Comparison of ENCODE assay signal across 1 cellular context in the genomic region with DNA sequence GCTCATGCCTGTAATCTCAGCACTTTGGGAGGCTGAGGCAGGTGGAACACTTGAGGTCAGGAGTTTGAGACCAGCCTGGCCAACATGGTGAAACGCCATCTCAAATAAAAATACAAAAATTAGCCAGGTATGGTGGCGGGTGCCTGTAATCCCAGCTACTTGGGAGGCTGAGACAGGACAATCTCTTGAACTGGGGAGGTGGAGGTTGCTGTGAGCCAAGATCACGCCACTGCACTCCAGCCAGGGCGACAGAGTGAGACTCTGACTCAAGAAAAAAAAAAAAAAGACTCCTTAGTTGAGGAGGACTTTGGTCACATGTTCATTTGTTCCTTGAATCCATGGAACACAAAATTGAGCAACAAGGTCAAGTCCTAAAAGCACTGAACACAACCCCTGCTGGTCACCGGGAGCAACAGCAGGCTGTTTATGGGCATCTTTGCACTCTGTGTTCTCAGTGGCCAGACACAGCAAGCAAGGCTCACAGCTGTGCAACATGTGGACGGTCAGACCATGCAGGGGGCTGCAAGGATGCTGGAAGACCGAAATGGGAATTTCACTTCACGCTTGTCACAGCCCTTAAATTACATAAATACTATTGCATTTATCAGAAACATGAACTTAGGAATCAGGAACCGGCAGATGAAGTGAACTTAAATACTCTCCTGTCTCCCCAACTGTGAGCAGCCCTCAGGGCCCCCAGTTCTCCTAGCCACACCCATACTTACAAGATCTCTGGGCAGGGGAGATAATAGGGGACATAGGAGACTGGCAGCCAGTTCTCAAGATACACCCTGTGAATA.
TF ChIP-seq lines count a peak whose summit lies in the region.

No MANE protein-coding gene starts in this region.

TF ChIP-seq in K562, 482 proteins besides CTCF, POLR2A, EP300 and RAD21 (continued from another document and continues in another):
- TF ChIP-seq, protein P1, sequence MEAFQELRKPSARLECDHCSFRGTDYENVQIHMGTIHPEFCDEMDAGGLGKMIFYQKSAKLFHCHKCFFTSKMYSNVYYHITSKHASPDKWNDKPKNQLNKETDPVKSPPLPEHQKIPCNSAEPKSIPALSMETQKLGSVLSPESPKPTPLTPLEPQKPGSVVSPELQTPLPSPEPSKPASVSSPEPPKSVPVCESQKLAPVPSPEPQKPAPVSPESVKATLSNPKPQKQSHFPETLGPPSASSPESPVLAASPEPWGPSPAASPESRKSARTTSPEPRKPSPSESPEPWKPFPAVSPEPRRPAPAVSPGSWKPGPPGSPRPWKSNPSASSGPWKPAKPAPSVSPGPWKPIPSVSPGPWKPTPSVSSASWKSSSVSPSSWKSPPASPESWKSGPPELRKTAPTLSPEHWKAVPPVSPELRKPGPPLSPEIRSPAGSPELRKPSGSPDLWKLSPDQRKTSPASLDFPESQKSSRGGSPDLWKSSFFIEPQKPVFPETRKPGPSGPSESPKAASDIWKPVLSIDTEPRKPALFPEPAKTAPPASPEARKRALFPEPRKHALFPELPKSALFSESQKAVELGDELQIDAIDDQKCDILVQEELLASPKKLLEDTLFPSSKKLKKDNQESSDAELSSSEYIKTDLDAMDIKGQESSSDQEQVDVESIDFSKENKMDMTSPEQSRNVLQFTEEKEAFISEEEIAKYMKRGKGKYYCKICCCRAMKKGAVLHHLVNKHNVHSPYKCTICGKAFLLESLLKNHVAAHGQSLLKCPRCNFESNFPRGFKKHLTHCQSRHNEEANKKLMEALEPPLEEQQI (IDR thresholded peaks at IDR 0.05): no peak
- peak; percentile 16; the same call in 1 of the 2 replicates for TF ChIP-seq NCOR1 (IDR thresholded peaks at IDR 0.05)
- no peak for TF ChIP-seq NFIC (IDR thresholded peaks at IDR 0.05)
- 0 out of 2 replicates have a peak, but pooled peaks have one; percentile 32 for TF ChIP-seq LCOR (CRISPR knock-in tag; IDR thresholded peaks at IDR 0.05)
- TF ChIP-seq ZNF232 (CRISPR knock-in tag; IDR thresholded peaks at IDR 0.05): no peak
- TF ChIP-seq ZFP36 (IDR thresholded peaks at IDR 0.05; ENCODE audit: low read depth, low read length, partially characterized antibody): no peak
- TF ChIP-seq TAF1 (IDR thresholded peaks at IDR 0.05; ENCODE audit: control insufficient read depth, extremely low read depth, insufficient read depth, low read length, severe bottlenecking): no peak
- no peak for TF ChIP-seq CREM (IDR thresholded peaks at IDR 0.05; ENCODE audit: low read depth)
- TF ChIP-seq PTBP1 (IDR thresholded peaks at IDR 0.05; ENCODE audit: low read depth, low read length): no peak
- no peak for TF ChIP-seq ZNF121 (CRISPR knock-in tag; conservative IDR thresholded peaks at IDR 0.05)
- TF ChIP-seq ZNF3 (CRISPR knock-in tag; IDR thresholded peaks at IDR 0.05): no peak
- peak; percentile 26; the same call in 1 of the 2 replicates for TF ChIP-seq RB1 (IDR thresholded peaks at IDR 0.05; ENCODE audit: low read depth)
- TF ChIP-seq, protein P2, sequence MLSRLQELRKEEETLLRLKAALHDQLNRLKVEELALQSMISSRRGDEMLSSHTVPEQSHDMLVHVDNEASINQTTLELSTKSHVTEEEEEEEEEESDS (CRISPR knock-in tag; IDR thresholded peaks at IDR 0.05): no peak
- no peak for TF ChIP-seq TSC22D4 (tag; IDR thresholded peaks at IDR 0.05)
- no peak for TF ChIP-seq NR3C1 (CRISPR knock-in tag; IDR thresholded peaks at IDR 0.05)
- TF ChIP-seq FOXM1 (IDR thresholded peaks at IDR 0.05; ENCODE audit: low read depth): no peak
- no peak for TF ChIP-seq FOXM1 (CRISPR knock-in tag; IDR thresholded peaks at IDR 0.05; ENCODE audit: low read depth)
- TF ChIP-seq, protein P3, sequence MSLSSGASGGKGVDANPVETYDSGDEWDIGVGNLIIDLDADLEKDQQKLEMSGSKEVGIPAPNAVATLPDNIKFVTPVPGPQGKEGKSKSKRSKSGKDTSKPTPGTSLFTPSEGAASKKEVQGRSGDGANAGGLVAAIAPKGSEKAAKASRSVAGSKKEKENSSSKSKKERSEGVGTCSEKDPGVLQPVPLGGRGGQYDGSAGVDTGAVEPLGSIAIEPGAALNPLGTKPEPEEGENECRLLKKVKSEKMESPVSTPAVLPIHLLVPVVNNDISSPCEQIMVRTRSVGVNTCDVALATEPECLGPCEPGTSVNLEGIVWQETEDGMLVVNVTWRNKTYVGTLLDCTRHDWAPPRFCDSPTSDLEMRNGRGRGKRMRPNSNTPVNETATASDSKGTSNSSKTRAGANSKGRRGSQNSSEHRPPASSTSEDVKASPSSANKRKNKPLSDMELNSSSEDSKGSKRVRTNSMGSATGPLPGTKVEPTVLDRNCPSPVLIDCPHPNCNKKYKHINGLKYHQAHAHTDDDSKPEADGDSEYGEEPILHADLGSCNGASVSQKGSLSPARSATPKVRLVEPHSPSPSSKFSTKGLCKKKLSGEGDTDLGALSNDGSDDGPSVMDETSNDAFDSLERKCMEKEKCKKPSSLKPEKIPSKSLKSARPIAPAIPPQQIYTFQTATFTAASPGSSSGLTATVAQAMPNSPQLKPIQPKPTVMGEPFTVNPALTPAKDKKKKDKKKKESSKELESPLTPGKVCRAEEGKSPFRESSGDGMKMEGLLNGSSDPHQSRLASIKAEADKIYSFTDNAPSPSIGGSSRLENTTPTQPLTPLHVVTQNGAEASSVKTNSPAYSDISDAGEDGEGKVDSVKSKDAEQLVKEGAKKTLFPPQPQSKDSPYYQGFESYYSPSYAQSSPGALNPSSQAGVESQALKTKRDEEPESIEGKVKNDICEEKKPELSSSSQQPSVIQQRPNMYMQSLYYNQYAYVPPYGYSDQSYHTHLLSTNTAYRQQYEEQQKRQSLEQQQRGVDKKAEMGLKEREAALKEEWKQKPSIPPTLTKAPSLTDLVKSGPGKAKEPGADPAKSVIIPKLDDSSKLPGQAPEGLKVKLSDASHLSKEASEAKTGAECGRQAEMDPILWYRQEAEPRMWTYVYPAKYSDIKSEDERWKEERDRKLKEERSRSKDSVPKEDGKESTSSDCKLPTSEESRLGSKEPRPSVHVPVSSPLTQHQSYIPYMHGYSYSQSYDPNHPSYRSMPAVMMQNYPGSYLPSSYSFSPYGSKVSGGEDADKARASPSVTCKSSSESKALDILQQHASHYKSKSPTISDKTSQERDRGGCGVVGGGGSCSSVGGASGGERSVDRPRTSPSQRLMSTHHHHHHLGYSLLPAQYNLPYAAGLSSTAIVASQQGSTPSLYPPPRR (CRISPR knock-in tag; IDR thresholded peaks at IDR 0.05; ENCODE audit: borderline replicate concordance): no peak
- TF ChIP-seq PHB (CRISPR knock-in tag; IDR thresholded peaks at IDR 0.05): no peak
- peak; percentile 94 to 96 for TF ChIP-seq FOXK2 (conservative IDR thresholded peaks at IDR 0.05 in 1 of 2, IDR thresholded peaks at IDR 0.05 in 1 of 2; ENCODE audit: low read depth in 2 of 2)
- TF ChIP-seq HDAC2 (IDR thresholded peaks at IDR 0.05): 0 out of 2 replicates have a peak, but pooled peaks have one; percentile 29
- TF ChIP-seq, protein P4, sequence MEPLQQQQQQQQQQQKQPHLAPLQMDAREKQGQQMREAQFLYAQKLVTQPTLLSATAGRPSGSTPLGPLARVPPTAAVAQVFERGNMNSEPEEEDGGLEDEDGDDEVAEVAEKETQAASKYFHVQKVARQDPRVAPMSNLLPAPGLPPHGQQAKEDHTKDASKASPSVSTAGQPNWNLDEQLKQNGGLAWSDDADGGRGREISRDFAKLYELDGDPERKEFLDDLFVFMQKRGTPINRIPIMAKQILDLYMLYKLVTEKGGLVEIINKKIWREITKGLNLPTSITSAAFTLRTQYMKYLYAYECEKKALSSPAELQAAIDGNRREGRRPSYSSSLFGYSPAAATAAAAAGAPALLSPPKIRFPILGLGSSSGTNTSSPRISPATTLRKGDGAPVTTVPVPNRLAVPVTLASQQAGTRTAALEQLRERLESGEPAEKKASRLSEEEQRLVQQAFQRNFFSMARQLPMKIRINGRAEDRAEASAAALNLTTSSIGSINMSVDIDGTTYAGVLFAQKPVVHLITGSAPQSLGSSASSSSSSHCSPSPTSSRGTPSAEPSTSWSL (CRISPR knock-in tag; IDR thresholded peaks at IDR 0.05; ENCODE audit: borderline replicate concordance): no peak
- peak; percentile 19; the same call in 1 of the 2 replicates for TF ChIP-seq HDGF (IDR thresholded peaks at IDR 0.05)
- peak; percentile 13; the same call in 1 of the 2 replicates for TF ChIP-seq NR2C1 (IDR thresholded peaks at IDR 0.05)
- TF ChIP-seq NR2C1 (tag; IDR thresholded peaks at IDR 0.05): no peak
- no peak for TF ChIP-seq ZNF12 (CRISPR knock-in tag; IDR thresholded peaks at IDR 0.05)
- TF ChIP-seq RBBP5 (IDR thresholded peaks at IDR 0.05; ENCODE audit: borderline replicate concordance, insufficient read depth, low read length, poor library complexity, severe bottlenecking): no peak
- no peak for TF ChIP-seq IFI16 (CRISPR knock-in tag; IDR thresholded peaks at IDR 0.05)
- TF ChIP-seq RBM22 (IDR thresholded peaks at IDR 0.05; ENCODE audit: low read depth, low read length, poor library complexity, severe bottlenecking): no peak
- TF ChIP-seq CHCHD3 (CRISPR knock-in tag; IDR thresholded peaks at IDR 0.05): no peak
- TF ChIP-seq CXXC5 (CRISPR knock-in tag; IDR thresholded peaks at IDR 0.05): 0 out of 2 replicates have a peak, but pooled peaks have one; percentile 30
- TF ChIP-seq SETDB1 (IDR thresholded peaks at IDR 0.05; ENCODE audit: low read length): no peak
- no peak for TF ChIP-seq HOXB6 (CRISPR knock-in tag; IDR thresholded peaks at IDR 0.05; ENCODE audit: borderline replicate concordance)
- no peak for TF ChIP-seq ZNF133 (CRISPR knock-in tag; IDR thresholded peaks at IDR 0.05)
- TF ChIP-seq, protein P5, sequence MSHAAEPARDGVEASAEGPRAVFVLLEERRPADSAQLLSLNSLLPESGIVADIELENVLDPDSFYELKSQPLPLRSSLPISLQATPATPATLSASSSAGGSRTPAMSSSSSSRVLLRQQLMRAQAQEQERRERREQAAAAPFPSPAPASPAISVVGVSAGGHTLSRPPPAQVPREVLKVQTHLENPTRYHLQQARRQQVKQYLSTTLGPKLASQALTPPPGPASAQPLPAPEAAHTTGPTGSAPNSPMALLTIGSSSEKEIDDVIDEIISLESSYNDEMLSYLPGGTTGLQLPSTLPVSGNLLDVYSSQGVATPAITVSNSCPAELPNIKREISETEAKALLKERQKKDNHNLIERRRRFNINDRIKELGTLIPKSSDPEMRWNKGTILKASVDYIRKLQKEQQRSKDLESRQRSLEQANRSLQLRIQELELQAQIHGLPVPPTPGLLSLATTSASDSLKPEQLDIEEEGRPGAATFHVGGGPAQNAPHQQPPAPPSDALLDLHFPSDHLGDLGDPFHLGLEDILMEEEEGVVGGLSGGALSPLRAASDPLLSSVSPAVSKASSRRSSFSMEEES (CRISPR knock-in tag; IDR thresholded peaks at IDR 0.05): peak; percentile 49; the same call in 1 of the 2 replicates
- TF ChIP-seq CAMTA2 (CRISPR knock-in tag; conservative IDR thresholded peaks at IDR 0.05): no peak
- no peak for TF ChIP-seq ZNF354B (CRISPR knock-in tag; IDR thresholded peaks at IDR 0.05)
- TF ChIP-seq KDM1A (IDR thresholded peaks at IDR 0.05): no peak
- TF ChIP-seq, protein P6, sequence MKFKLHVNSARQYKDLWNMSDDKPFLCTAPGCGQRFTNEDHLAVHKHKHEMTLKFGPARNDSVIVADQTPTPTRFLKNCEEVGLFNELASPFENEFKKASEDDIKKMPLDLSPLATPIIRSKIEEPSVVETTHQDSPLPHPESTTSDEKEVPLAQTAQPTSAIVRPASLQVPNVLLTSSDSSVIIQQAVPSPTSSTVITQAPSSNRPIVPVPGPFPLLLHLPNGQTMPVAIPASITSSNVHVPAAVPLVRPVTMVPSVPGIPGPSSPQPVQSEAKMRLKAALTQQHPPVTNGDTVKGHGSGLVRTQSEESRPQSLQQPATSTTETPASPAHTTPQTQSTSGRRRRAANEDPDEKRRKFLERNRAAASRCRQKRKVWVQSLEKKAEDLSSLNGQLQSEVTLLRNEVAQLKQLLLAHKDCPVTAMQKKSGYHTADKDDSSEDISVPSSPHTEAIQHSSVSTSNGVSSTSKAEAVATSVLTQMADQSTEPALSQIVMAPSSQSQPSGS (CRISPR knock-in tag; IDR thresholded peaks at IDR 0.05): no peak
- no peak for TF ChIP-seq PHF8 (IDR thresholded peaks at IDR 0.05; ENCODE audit: borderline replicate concordance, low read length)
- no peak for TF ChIP-seq GABPB1 (CRISPR knock-in tag; IDR thresholded peaks at IDR 0.05)
- TF ChIP-seq BRCA1 (IDR thresholded peaks at IDR 0.05): no peak
- TF ChIP-seq BRCA1 (CRISPR knock-in tag; IDR thresholded peaks at IDR 0.05): no peak
- no peak for TF ChIP-seq MTA2 (IDR thresholded peaks at IDR 0.05; ENCODE audit: low read depth)
- TF ChIP-seq MYNN (IDR thresholded peaks at IDR 0.05): no peak
- no peak for TF ChIP-seq MYNN (CRISPR knock-in tag; IDR thresholded peaks at IDR 0.05)
- TF ChIP-seq, protein P7, sequence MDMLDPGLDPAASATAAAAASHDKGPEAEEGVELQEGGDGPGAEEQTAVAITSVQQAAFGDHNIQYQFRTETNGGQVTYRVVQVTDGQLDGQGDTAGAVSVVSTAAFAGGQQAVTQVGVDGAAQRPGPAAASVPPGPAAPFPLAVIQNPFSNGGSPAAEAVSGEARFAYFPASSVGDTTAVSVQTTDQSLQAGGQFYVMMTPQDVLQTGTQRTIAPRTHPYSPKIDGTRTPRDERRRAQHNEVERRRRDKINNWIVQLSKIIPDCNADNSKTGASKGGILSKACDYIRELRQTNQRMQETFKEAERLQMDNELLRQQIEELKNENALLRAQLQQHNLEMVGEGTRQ (CRISPR knock-in tag; IDR thresholded peaks at IDR 0.05): peak; percentile 52
- TF ChIP-seq ZBTB17 (CRISPR knock-in tag; IDR thresholded peaks at IDR 0.05): no peak
- TF ChIP-seq ZNF75A (CRISPR knock-in tag; IDR thresholded peaks at IDR 0.05): no peak
- TF ChIP-seq ZNF586 (CRISPR knock-in tag; conservative IDR thresholded peaks at IDR 0.05): no peak
- TF ChIP-seq NFRKB (IDR thresholded peaks at IDR 0.05; ENCODE audit: low read depth): 0 out of 2 replicates have a peak, but pooled peaks have one; percentile 24
- TF ChIP-seq, protein P8, sequence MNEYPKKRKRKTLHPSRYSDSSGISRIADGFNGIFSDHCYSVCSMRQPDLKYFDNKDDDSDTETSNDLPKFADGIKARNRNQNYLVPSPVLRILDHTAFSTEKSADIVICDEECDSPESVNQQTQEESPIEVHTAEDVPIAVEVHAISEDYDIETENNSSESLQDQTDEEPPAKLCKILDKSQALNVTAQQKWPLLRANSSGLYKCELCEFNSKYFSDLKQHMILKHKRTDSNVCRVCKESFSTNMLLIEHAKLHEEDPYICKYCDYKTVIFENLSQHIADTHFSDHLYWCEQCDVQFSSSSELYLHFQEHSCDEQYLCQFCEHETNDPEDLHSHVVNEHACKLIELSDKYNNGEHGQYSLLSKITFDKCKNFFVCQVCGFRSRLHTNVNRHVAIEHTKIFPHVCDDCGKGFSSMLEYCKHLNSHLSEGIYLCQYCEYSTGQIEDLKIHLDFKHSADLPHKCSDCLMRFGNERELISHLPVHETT (CRISPR knock-in tag; conservative IDR thresholded peaks at IDR 0.05 in 1 of 2, IDR thresholded peaks at IDR 0.05 in 1 of 2): no peak
- TF ChIP-seq, protein P9, sequence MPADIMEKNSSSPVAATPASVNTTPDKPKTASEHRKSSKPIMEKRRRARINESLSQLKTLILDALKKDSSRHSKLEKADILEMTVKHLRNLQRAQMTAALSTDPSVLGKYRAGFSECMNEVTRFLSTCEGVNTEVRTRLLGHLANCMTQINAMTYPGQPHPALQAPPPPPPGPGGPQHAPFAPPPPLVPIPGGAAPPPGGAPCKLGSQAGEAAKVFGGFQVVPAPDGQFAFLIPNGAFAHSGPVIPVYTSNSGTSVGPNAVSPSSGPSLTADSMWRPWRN (IDR thresholded peaks at IDR 0.05; ENCODE audit: low read depth): no peak
- peak; percentile 96 for TF ChIP-seq CEBPB (tag; IDR thresholded peaks at IDR 0.05)
